ENCODE assay signal across 20 cellular contexts in the genomic region with DNA sequence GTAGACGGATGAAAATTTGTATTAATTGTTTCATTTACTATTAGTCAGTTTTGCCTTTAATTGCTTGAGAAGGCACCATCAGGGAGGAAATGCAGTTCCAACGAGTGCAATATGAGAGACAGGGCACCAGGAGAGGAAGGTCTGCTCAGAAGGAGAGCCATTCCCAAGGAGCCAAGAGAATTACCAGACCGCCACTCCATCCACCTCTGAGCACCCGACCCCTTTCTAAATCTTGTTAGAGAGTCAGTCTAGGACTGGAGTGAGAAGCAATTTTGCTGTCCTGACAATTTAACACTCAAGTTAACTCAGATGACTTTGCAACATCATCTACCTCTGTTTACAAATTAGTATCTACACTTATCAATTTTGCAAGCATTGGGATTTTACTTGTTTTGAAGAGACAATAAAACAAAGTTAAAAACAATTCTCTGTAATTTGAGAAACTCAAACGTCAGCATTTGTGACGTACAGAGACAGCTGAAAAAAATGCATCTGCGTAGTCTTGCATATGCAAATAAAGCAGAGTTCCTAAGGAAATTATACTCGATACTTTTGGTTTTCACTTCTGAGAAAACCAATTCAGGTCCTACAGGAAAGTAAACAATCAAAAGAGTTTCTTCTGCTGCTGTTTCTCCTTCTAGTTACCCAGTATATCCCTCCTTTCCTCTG.
A peak's percentile ranks its signal among the peaks of the same experiment; 100 is the strongest.
DNase-seq lines count a peak whose midpoint lies in the region; ATAC-seq and TF ChIP-seq lines count a peak whose summit lies in the region.
"Had no signal": no experiment of that assay in that cellular context is flagged by ENCODE, and none has a peak within 500 bp of the region (broad histone marks: within the 10 kb centered on the region; RNA-seq: fewer than 3 reads in every experiment).

No MANE protein-coding gene starts in this region.

- BruUV-seq in IMR-90 (replicated peaks; lab: Mats Ljungman, UMichigan) = no TSS peak

- no peaks in the 10 kb centered on the region for H3F3A ChIP-seq in GM23338 (replicated peaks; ENCODE audit: low read depth)

- H2AFZ ChIP-seq in GM23338 = peak overlapping the region; percentile 4; the same call in 1 of the 2 replicates
- H2AFZ ChIP-seq in IMR-90 (replicated peaks; ENCODE audit: low read length, poor library complexity) = no peak overlapping the region

- no peak overlapping the region for H2BK20ac ChIP-seq in IMR-90 (ENCODE audit: low read depth, low read length)

- H3K27ac Mint-ChIP-seq in GM23338 = peak overlapping the region; percentile 85; the same call in 1 of the 2 replicates
- H3K27ac Mint-ChIP-seq in progenitor cell of endocrine pancreas = no peak overlapping the region
- H3K27ac Mint-ChIP-seq: CD14-positive monocyte had no signal

- H3K4me3 Mint-ChIP-seq in GM23338 (no peak overlapping the region), progenitor cell of endocrine pancreas (ENCODE audit: low read depth) (no peak overlapping the region)
- H3K4me3 Mint-ChIP-seq: CD14-positive monocyte had no signal

- no peak overlapping the region for H2BK120ac ChIP-seq in IMR-90 (ENCODE audit: low read depth, low read length)

- intact Hi-C loops in IMR-90 (cut with micrococcal nuclease) = no loop called here

- H3K18ac ChIP-seq in IMR-90 (ENCODE audit: low read depth, low read length) = no peak overlapping the region

- H3K23ac ChIP-seq in IMR-90 (ENCODE audit: low read depth, low read length) = no peak overlapping the region

- no peak overlapping the region for H4K91ac ChIP-seq in IMR-90 (ENCODE audit: insufficient read depth, low read depth, low read length)

- H3K27me3 ChIP-seq in GM23338 (ENCODE audit: insufficient read depth) = no peaks in the 10 kb centered on the region
- no peaks in the 10 kb centered on the region for H3K27me3 ChIP-seq in IMR-90 (ENCODE audit: control insufficient read depth, insufficient read depth, low read length)
- H3K27me3 ChIP-seq: Peyer's patch had no signal

- TF ChIP-seq CTCF in GM23338 (conservative IDR thresholded peaks at IDR 0.05; ENCODE audit: low read depth in 2 of 2) (no peak), IMR-90 (conservative IDR thresholded peaks at IDR 0.05; ENCODE audit: low read depth, low read length) (no peak), progenitor cell of endocrine pancreas (IDR thresholded peaks at IDR 0.05; ENCODE audit: unreplicated experiment) (no peak)

- no peak overlapping the region for H4K5ac ChIP-seq in IMR-90 (ENCODE audit: low read depth, low read length)

- H3K27ac ChIP-seq in GM23338 (ENCODE audit: low read depth) (peak overlapping the region; percentile 8; the same call in 1 of the 2 replicates), IMR-90 (ENCODE audit: insufficient read depth, low read length) (no peak overlapping the region)
- H3K27ac ChIP-seq: Peyer's patch had no signal

- TF ChIP-seq POLR2A in IMR-90 (IDR thresholded peaks at IDR 0.05; ENCODE audit: low read depth, low read length) = no peak

- H3K9me2 ChIP-seq in GM23338 (ENCODE audit: insufficient read depth) = no peaks in the 10 kb centered on the region

- POLR2A ChIA-PET in IMR-90 (lab: Charles Lee; ENCODE audit: unreplicated experiment) = no interaction called here

- H3K9ac ChIP-seq in IMR-90 (ENCODE audit: low read depth, low read length) = no peak overlapping the region

- DNase-seq in GM23338 (ENCODE audit: low spot score) (peak; percentile 51), IMR-90 (no peak), OCI-M1 (lab: John Stamatoyannopoulos, UW) (peak; percentile 75), fibroblast of peridontal ligament (ENCODE audit: extremely low read depth) (peak; percentile 65), cortex of kidney (lab: John Stamatoyannopoulos, UW) (no peak), NCI-H226 (no peak), progenitor cell of endocrine pancreas (ENCODE audit: low spot score, unreplicated experiment) (no peak)
- DNase-seq: ACHN, AML-193, DMS 273 treated with DMSO at 0.1 percent for 48 hours, GF-D8, GOT3, NCI-H146, NCI-H345, NCI-H748 treated with DMSO at 0.1 percent for 48 hours, Peyer's patch, T-helper 1 cell had no signal

- CTCF ChIA-PET in IMR-90 (lab: Yijun Ruan, JAX) = no interaction called here

- H3K4me2 ChIP-seq in GM23338 (peak overlapping the region; percentile 6; the same call in 1 of the 2 replicates), IMR-90 (ENCODE audit: low read depth, low read length) (no peak overlapping the region)

- H4K20me1 ChIP-seq in GM23338 (replicated peaks; ENCODE audit: insufficient read depth) (no peaks in the 10 kb centered on the region), IMR-90 (ENCODE audit: insufficient read depth, low read length) (no peaks in the 10 kb centered on the region)

- H3K4me3 ChIP-seq in GM23338 (no peak overlapping the region), IMR-90 (ENCODE audit: insufficient read depth, low read depth, low read length) (no peak overlapping the region)
- H3K4me3 ChIP-seq: Peyer's patch had no signal

- H3K56ac ChIP-seq in IMR-90 (ENCODE audit: extremely low read depth, insufficient read depth, low read length) = no peak overlapping the region

- H3K9me3 ChIP-seq in IMR-90 (ENCODE audit: control insufficient read depth, insufficient read depth, low read length) = no peaks in the 10 kb centered on the region; the same call in 1 of the 2 replicates
- H3K9me3 ChIP-seq: Peyer's patch had no signal

- H3K4ac ChIP-seq in IMR-90 (ENCODE audit: low read depth, low read length) = no peak overlapping the region

- H2BK5ac ChIP-seq in IMR-90 (ENCODE audit: low read depth, low read length, poor library complexity, severe bottlenecking) = no peak overlapping the region

- no peaks in the 10 kb centered on the region for H3K9me1 ChIP-seq in IMR-90 (ENCODE audit: insufficient read depth, low read length)

- H3K9me3 Mint-ChIP-seq in GM23338 (no peaks in the 10 kb centered on the region), progenitor cell of endocrine pancreas (ENCODE audit: low read depth) (no peaks in the 10 kb centered on the region)

- no peaks in the 10 kb centered on the region for H3K36me3 Mint-ChIP-seq in GM23338 (ENCODE audit: low read depth)
- H3K36me3 Mint-ChIP-seq in progenitor cell of endocrine pancreas (ENCODE audit: insufficient read depth) = no peaks in the 10 kb centered on the region
- H3K36me3 Mint-ChIP-seq: CD14-positive monocyte had no signal

- TF ChIP-seq RAD21 in IMR-90 (IDR thresholded peaks at IDR 0.05; ENCODE audit: low read length) = no peak

- dilution Hi-C loops in IMR-90 (cut with HindIII; ENCODE audit: low sequenced_read_pairs, unreplicated experiment) = no loop called here

- H3K36me3 ChIP-seq in GM23338 (ENCODE audit: insufficient read depth) = no peaks in the 10 kb centered on the region
- no peaks in the 10 kb centered on the region for H3K36me3 ChIP-seq in IMR-90 (ENCODE audit: control insufficient read depth, insufficient read depth, low read length)
- H3K36me3 ChIP-seq: Peyer's patch had no signal

- in situ Hi-C loops in IMR-90 (cut with MboI; ENCODE audit: low sequenced_read_pairs) = no loop called here

- no CpG with 5 or more reads among the region's 8 CpGs for WGBS in IMR-90 (ENCODE audit: extremely low coverage in 2 of 2, insufficient read length in 1 of 2), 2 experiments

- ATAC-seq in GM23338 (peak; percentile 70), IMR-90 (ENCODE audit: low read depth) (no peak)
- ATAC-seq: Right ventricle myocardium inferior, SK-N-SH treated with all-trans-retinoic acid at 6 μM for 48 hours had no signal

- H3K4me1 ChIP-seq in GM23338 (ENCODE audit: insufficient read depth) (peaks cover 50% of the 10 kb centered on the region), IMR-90 (ENCODE audit: control insufficient read depth, insufficient read depth, low read length) (no peaks in the 10 kb centered on the region)
- H3K4me1 ChIP-seq: Peyer's patch had no signal

- H3K79me1 ChIP-seq in IMR-90 (ENCODE audit: low read depth in 1 of 2, low read length in 2 of 2) = no peaks in the 10 kb centered on the region

- H2AK9ac ChIP-seq in IMR-90 (replicated peaks; ENCODE audit: low read depth, low read length, poor library complexity) = no peak overlapping the region

- H3K14ac ChIP-seq in IMR-90 (replicated peaks; ENCODE audit: low read depth, low read length) = no peak overlapping the region

- H3K79me2 ChIP-seq in GM23338 (replicated peaks; ENCODE audit: insufficient read depth) = no peaks in the 10 kb centered on the region

- H4K8ac ChIP-seq in IMR-90 (ENCODE audit: low read depth in 2 of 2, low read length in 2 of 2) = no peak overlapping the region

- H3K27me3 Mint-ChIP-seq in GM23338 (ENCODE audit: insufficient read depth, low read depth, poor library complexity) (peaks cover 2% of the 10 kb centered on the region), progenitor cell of endocrine pancreas (no peaks in the 10 kb centered on the region)

- H2BK15ac ChIP-seq in IMR-90 (ENCODE audit: low read depth, low read length) = no peak overlapping the region

- peaks cover 57% of the 10 kb centered on the region for H3K4me1 Mint-ChIP-seq in GM23338
- peaks cover 15% of the 10 kb centered on the region for H3K4me1 Mint-ChIP-seq in progenitor cell of endocrine pancreas (ENCODE audit: low read depth)
- H3K4me1 Mint-ChIP-seq: CD14-positive monocyte had no signal

- no peak overlapping the region for H2AK5ac ChIP-seq in IMR-90 (ENCODE audit: low read depth, low read length)

TF ChIP-seq in GM23338, 12 proteins besides CTCF, POLR2A, EP300 and RAD21:
- TF ChIP-seq ZNF331 (CRISPR knock-in tag; IDR thresholded peaks at IDR 0.05; ENCODE audit: low read depth) (no peak), CREB1 (CRISPR knock-in tag; IDR thresholded peaks at IDR 0.05; ENCODE audit: low read depth) (peak; percentile 36; the same call in 1 of the 2 replicates)

TF ChIP-seq in IMR-90, 13 proteins besides CTCF, POLR2A, EP300 and RAD21:
- TF ChIP-seq FOS (IDR thresholded peaks at IDR 0.05; ENCODE audit: low read depth, low read length) (no peak), MAFK (IDR thresholded peaks at IDR 0.05; ENCODE audit: low read depth, low read length) (peak; percentile 58)

Comparison
In these comparisons a context has a peak if more than half of its experiments do, and no peak if none do; other contexts are left out.
1. DNase-seq: peak in GM23338 (single experiment), OCI-M1 (single experiment) and fibroblast of peridontal ligament (single experiment); none in IMR-90 (single experiment), cortex of kidney (single experiment), NCI-H226 (single experiment) and progenitor cell of endocrine pancreas (single experiment).